8 cellular contexts compared by ENCODE assay signal in genomic region chrX:110847334-110847733, GRCh38. TPM values are rescaled to one million over a fixed set of nuclear protein-coding genes. Genes with fewer than 3 reads are reported as not detected.
DNase-seq lines count a peak whose midpoint lies in the region; ATAC-seq, FAIRE-seq and TF ChIP-seq lines count a peak whose summit lies in the region.

No MANE protein-coding gene starts in this region.

- CTCF ChIA-PET in HepG2 (lab: Yijun Ruan, JAX; ENCODE audit: low intra/inter-chr PET ratio, low total read pairs), result interaction anchor here (0.9 kb wide), 1 partner anchor 397 kb away, joined by 5 read pairs; no protein-coding TSS in a partner anchor
- CTCF ChIA-PET in activated CD4-positive, alpha-beta memory T cell treated with anti-CD3 and anti-CD28 coated beads, Interleukin-2, amount 10 ng/mL, durations not matched to agents 7 days and 5 days (lab: Charles Lee), result interaction anchor here (0.7 to 2.0 kb wide), 5 partner anchors 8 to 411 kb away, joined by 4 to 8 read pairs (median 7); no protein-coding TSS in a partner anchor

- H3K9me3 ChIP-seq in DOHH2 (ENCODE audit: control insufficient read depth, insufficient read depth, low read length), result no peaks in the 10 kb centered on the region
- H3K9me3 ChIP-seq in HepG2 (ENCODE audit: low read length), result no peaks in the 10 kb centered on the region
- H3K9me3 ChIP-seq in vagina, result no peaks in the 10 kb centered on the region

- in situ Hi-C loops in HepG2 (cut with HindIII; ENCODE audit: extremely low pct_ligation_motif_present, low pct_unique_long_range_greater_than_20kb), result loop anchor here (25.0 kb wide), 1 partner anchor 685 kb away; no protein-coding TSS in a partner anchor

- 1% methylated on average over 5 of the region's 5 CpGs for WGBS in HepG2 (ENCODE audit: low lambda C conversion rate)

- TF ChIP-seq POLR2A in HepG2 (IDR thresholded peaks at IDR 0.05; ENCODE audit: insufficient read depth in 1 of 2, low read depth in 2 of 2, low read length in 2 of 2), result no peak
- no peak for TF ChIP-seq POLR2A in vagina (IDR thresholded peaks at IDR 0.05)

- no peak for TF ChIP-seq RAD21 in HepG2 (CRISPR knock-in tag; IDR thresholded peaks at IDR 0.05)

- H4K20me1 ChIP-seq in DOHH2 (ENCODE audit: control insufficient read depth, insufficient read depth, low read depth, low read length) (no peaks in the 10 kb centered on the region), HepG2 (ENCODE audit: insufficient read depth, low read length) (no peaks in the 10 kb centered on the region)

- H3K79me2 ChIP-seq in DOHH2 (ENCODE audit: control insufficient read depth, low read length), result no peaks in the 10 kb centered on the region
- no peaks in the 10 kb centered on the region for H3K79me2 ChIP-seq in HepG2 (ENCODE audit: insufficient read depth, low read length)

- H3K4me2 ChIP-seq in DOHH2 (ENCODE audit: low read length), result no peak overlapping the region
- no peak overlapping the region for H3K4me2 ChIP-seq in HepG2 (ENCODE audit: low read depth, low read length)

- H3K9me3 Mint-ChIP-seq in activated CD4-positive, alpha-beta memory T cell treated with anti-CD3 and anti-CD28 coated beads, Interleukin-2, amount 10 ng/mL, durations not matched to agents 7 days and 5 days, result no peaks in the 10 kb centered on the region

- H3K4me3 ChIP-seq in DOHH2 (ENCODE audit: low read length) (no peak overlapping the region), HepG2 (replicated peaks in 1 of 3; ENCODE audit: insufficient read depth in 1 of 3, low read depth in 2 of 3, low read length in 3 of 3) (no peak overlapping the region), vagina (no peak overlapping the region)

- H3F3A ChIP-seq in DOHH2 (ENCODE audit: control insufficient read depth, insufficient read depth), result no peaks in the 10 kb centered on the region

- H3K27ac ChIP-seq in DOHH2 (ENCODE audit: low read depth, low read length) (no peak overlapping the region), HepG2 (ENCODE audit: extremely low read length, insufficient read depth, low read length) (no peak overlapping the region), vagina (no peak overlapping the region)

- no peaks in the 10 kb centered on the region for H3K27me3 Mint-ChIP-seq in activated CD4-positive, alpha-beta memory T cell treated with anti-CD3 and anti-CD28 coated beads, Interleukin-2, amount 10 ng/mL, durations not matched to agents 7 days and 5 days

- FAIRE-seq in HepG2 (lab: Jason Lieb, UNC), result peak; percentile 4

- H3K4me1 Mint-ChIP-seq in activated CD4-positive, alpha-beta memory T cell treated with anti-CD3 and anti-CD28 coated beads, Interleukin-2, amount 10 ng/mL, durations not matched to agents 7 days and 5 days, result no peaks in the 10 kb centered on the region

- no peaks in the 10 kb centered on the region for H3K4me1 ChIP-seq in DOHH2 (ENCODE audit: control insufficient read depth, low read length)
- H3K4me1 ChIP-seq in HepG2 (ENCODE audit: insufficient read depth, low read length), result no peaks in the 10 kb centered on the region
- no peaks in the 10 kb centered on the region for H3K4me1 ChIP-seq in vagina

- H3K9me2 ChIP-seq in DOHH2 (replicated peaks; ENCODE audit: control insufficient read depth, low read length), result no peaks in the 10 kb centered on the region

- BruUV-seq in HepG2 (replicated peaks; lab: Mats Ljungman, UMichigan), result no TSS peak

- TF ChIP-seq EP300 in HepG2 (IDR thresholded peaks at IDR 0.05; ENCODE audit: low read depth in 2 of 2, low read length in 2 of 2) (no peak), HepG2 (CRISPR knock-in tag; IDR thresholded peaks at IDR 0.05; ENCODE audit: borderline replicate concordance) (no peak)

- POLR2A ChIA-PET in HepG2 (lab: Yijun Ruan, JAX), result no interaction called here
- POLR2A ChIA-PET in activated CD4-positive, alpha-beta memory T cell treated with anti-CD3 and anti-CD28 coated beads, Interleukin-2, amount 10 ng/mL, durations not matched to agents 7 days and 5 days (lab: Charles Lee), result no interaction called here

- ATAC-seq in GM19397 (IDR thresholded peaks at IDR 0.05; ENCODE audit: unreplicated experiment) (peak; percentile 63), HG03558 (IDR thresholded peaks at IDR 0.05; ENCODE audit: extremely low read depth, unreplicated experiment) (peak; percentile 72), HepG2 (peak; percentile 64)

- no peaks in the 10 kb centered on the region for H3K36me3 ChIP-seq in DOHH2 (ENCODE audit: control insufficient read depth, low read length)
- H3K36me3 ChIP-seq in HepG2 (replicated peaks in 1 of 2; ENCODE audit: control insufficient read depth in 1 of 2, insufficient read depth in 2 of 2, low read length in 2 of 2), result no peaks in the 10 kb centered on the region
- no peaks in the 10 kb centered on the region for H3K36me3 ChIP-seq in vagina

- H3K4me3 Mint-ChIP-seq in activated CD4-positive, alpha-beta memory T cell treated with anti-CD3 and anti-CD28 coated beads, Interleukin-2, amount 10 ng/mL, durations not matched to agents 7 days and 5 days, result no peak overlapping the region

- intact Hi-C loops in HepG2 (cut with micrococcal nuclease; ENCODE audit: unreplicated experiment), result loop anchor here (2.0 kb wide), 1 partner anchor 435 kb away; no protein-coding TSS in a partner anchor
- intact Hi-C loops in vagina (cut with DNase I), result loop anchor here (5.0 kb wide), 1 partner anchor 400 kb away; no protein-coding TSS in a partner anchor

- peak; percentile 47 for TF ChIP-seq CTCF in DOHH2 (IDR thresholded peaks at IDR 0.05; ENCODE audit: low read depth, low read length, poor library complexity, severe bottlenecking)
- peak; percentile 52 for TF ChIP-seq CTCF in HepG2 (CRISPR knock-in tag; IDR thresholded peaks at IDR 0.05)
- peak; percentile 25 to 63 (median 48) for TF ChIP-seq CTCF in vagina (IDR thresholded peaks at IDR 0.05)

- H2AFZ ChIP-seq in HepG2 (ENCODE audit: low read length), result no peak overlapping the region

- DNase-seq in NCI-H774 (lab: John Stamatoyannopoulos, UW) (peak; percentile 55), HepG2 (ENCODE audit: low spot score) (peak; percentile 32), vagina (ENCODE audit: extremely low spot score in 2 of 2) (no peak)
- peak; percentile 32 for DNase-seq in central memory CD4-positive, alpha-beta T cell
- DNase-seq in activated CD4-positive, alpha-beta memory T cell treated with anti-CD3 and anti-CD28 coated beads, Interleukin-2, amount 10 ng/mL, durations not matched to agents 7 days and 5 days, result no peak

- H3K27me3 ChIP-seq in DOHH2 (ENCODE audit: control insufficient read depth, low read length) (no peaks in the 10 kb centered on the region), HepG2 (ENCODE audit: control insufficient read depth in 1 of 2, insufficient read depth in 2 of 2, low read length in 2 of 2) (no peaks in the 10 kb centered on the region), vagina (no peaks in the 10 kb centered on the region)

- no peaks in the 10 kb centered on the region for H3K36me3 Mint-ChIP-seq in activated CD4-positive, alpha-beta memory T cell treated with anti-CD3 and anti-CD28 coated beads, Interleukin-2, amount 10 ng/mL, durations not matched to agents 7 days and 5 days (ENCODE audit: low read depth)

- no peak overlapping the region for H3K9ac ChIP-seq in HepG2 (ENCODE audit: insufficient read depth, low read depth, low read length)

- no peak overlapping the region for H3K27ac Mint-ChIP-seq in activated CD4-positive, alpha-beta memory T cell treated with anti-CD3 and anti-CD28 coated beads, Interleukin-2, amount 10 ng/mL, durations not matched to agents 7 days and 5 days

TF ChIP-seq in HepG2, 621 proteins besides CTCF, POLR2A, EP300 and RAD21:
- TF ChIP-seq STAG1 (CRISPR knock-in tag; IDR thresholded peaks at IDR 0.05) (peak; percentile 24; the same call in 1 of the 2 replicates), RARA (CRISPR knock-in tag; IDR thresholded peaks at IDR 0.05) (no peak), SMC3 (IDR thresholded peaks at IDR 0.05; ENCODE audit: low read length) (peak; percentile 36; the same call in 1 of the 2 replicates)

RNA-seq across cellular contexts. Expression of gene CHRDL1, which starts 51.7 kb away (rescaled TPM):
- total RNA-seq in HepG2 (2016; rRNA removed; fragmentation: Illumina TruSeq; extraction: Trizol) (not detected in 2 replicates), vagina (36.8 TPM)
- total RNA-seq in HepG2 (2016; cell fraction: cytosol; rRNA removed; fragmentation: Illumina TruSeq; extraction: Trizol; ENCODE audit: low read depth), result not detected in 2 replicates
- total RNA-seq in HepG2 (2016; cell fraction: insoluble cytoplasmic fraction; rRNA removed; fragmentation: Illumina TruSeq; extraction: Trizol), result not detected in 2 replicates
- not detected in 2 replicates for total RNA-seq in HepG2 (2016; cell fraction: membrane; rRNA removed; fragmentation: Illumina TruSeq; extraction: Trizol)
- not detected in 2 replicates for total RNA-seq in HepG2 (2016; cell fraction: nucleus; rRNA removed; fragmentation: Illumina TruSeq; extraction: Trizol)
- polyA plus RNA-seq in HepG2 (2011; rRNA removed), result not detected in 2 replicates
- polyA plus RNA-seq in HepG2 (2011; cell fraction: cytosol; rRNA removed), result not detected in 2 replicates
- polyA plus RNA-seq in HepG2 (2011; cell fraction: nucleus; rRNA removed), result not detected in 2 replicates
- not detected in 2 replicates for polyA plus RNA-seq in HepG2 (2012)
- not detected in 2 replicates for polyA plus RNA-seq in HepG2 (2016; cell fraction: cytosol; fragmentation: Illumina TruSeq; extraction: Trizol; ENCODE audit: low read depth)
- not detected in 2 replicates for polyA plus RNA-seq in HepG2 (2016; cell fraction: insoluble cytoplasmic fraction; fragmentation: Illumina TruSeq; extraction: Trizol; ENCODE audit: low read depth)
- polyA plus RNA-seq in HepG2 (2016; cell fraction: membrane; fragmentation: Illumina TruSeq; extraction: Trizol; ENCODE audit: low read depth), result not detected in 2 replicates
- polyA plus RNA-seq in HepG2 (2016; cell fraction: nucleus; fragmentation: Illumina TruSeq; extraction: Trizol; ENCODE audit: insufficient read depth, low read depth), result not detected in 2 replicates
- polyA minus RNA-seq in HepG2 (2011; rRNA and poly(A)+ RNA removed; ENCODE audit: low replicate concordance), result not detected in 2 replicates
- not detected in 2 replicates for polyA minus RNA-seq in HepG2 (2011; cell fraction: cytosol; rRNA and poly(A)+ RNA removed)
- polyA minus RNA-seq in HepG2 (2011; cell fraction: nucleus; rRNA and poly(A)+ RNA removed), result not detected in 2 replicates
- not detected for total RNA-seq in activated CD4-positive, alpha-beta memory T cell treated with anti-CD3 and anti-CD28 coated beads, Interleukin-2, amount 10 ng/mL, durations not matched to agents 7 days and 5 days

Comparison
In these comparisons a context has a peak if more than half of its experiments do, and no peak if none do; other contexts are left out.
1. DNase-seq: peak in NCI-H774 (single experiment), central memory CD4-positive, alpha-beta T cell (single experiment) and HepG2 (single experiment); none in vagina (0 of 2) and activated CD4-positive, alpha-beta memory T cell treated with anti-CD3 and anti-CD28 coated beads, Interleukin-2, amount 10 ng/mL, durations not matched to agents 7 days and 5 days (single experiment).
2. RNA of gene CHRDL1, which starts 51.7 kb away (total RNA-seq): 36.8 TPM in vagina (single experiment); not detected in HepG2 and not detected in activated CD4-positive, alpha-beta memory T cell treated with anti-CD3 and anti-CD28 coated beads, Interleukin-2, amount 10 ng/mL, durations not matched to agents 7 days and 5 days; every median in the first group is over 10 times any median in the second.
3. Peak in every context shown above with its lines, with median percentiles within 50 percentile points of each other: CTCF ChIP-seq and ATAC-seq.